In genomic region chr3:18363367-18363766, GRCh38 we compare ENCODE assay signal across 2 cellular contexts.
TF ChIP-seq lines count a peak whose summit lies in the region.

No MANE protein-coding gene starts in this region.

TF ChIP-seq in GM23338, 12 proteins besides CTCF, POLR2A, EP300 and RAD21 (continued from another document):
- TF ChIP-seq REST (IDR thresholded peaks at IDR 0.05; ENCODE audit: unreplicated experiment) (no peak), NANOG (IDR thresholded peaks at IDR 0.05; ENCODE audit: borderline replicate concordance) (no peak), ZNF114 (CRISPR knock-in tag; IDR thresholded peaks at IDR 0.05) (no peak), ETS1 (IDR thresholded peaks at IDR 0.05) (no peak), EZH2phosphoT487 (IDR thresholded peaks at IDR 0.05; ENCODE audit: unreplicated experiment) (no peak), POLR2AphosphoS5 (IDR thresholded peaks at IDR 0.05; ENCODE audit: low read depth) (no peak), JUNB (IDR thresholded peaks at IDR 0.05; ENCODE audit: unreplicated experiment) (no peak), EZH2 (IDR thresholded peaks at IDR 0.05; ENCODE audit: low read depth, unreplicated experiment) (no peak), STAT1 (IDR thresholded peaks at IDR 0.05; ENCODE audit: unreplicated experiment) (no peak), ZNF462 (CRISPR knock-in tag; IDR thresholded peaks at IDR 0.05) (no peak)

TF ChIP-seq in WTC11, 78 proteins besides CTCF, POLR2A, EP300 and RAD21 (continued from another document):
- TF ChIP-seq ZNF532 (CRISPR knock-in tag; IDR thresholded peaks at IDR 0.05; ENCODE audit: borderline replicate concordance), result no peak
- TF ChIP-seq ZNF121 (CRISPR knock-in tag; IDR thresholded peaks at IDR 0.05), result no peak
- no peak for TF ChIP-seq IRF2 (CRISPR knock-in tag; IDR thresholded peaks at IDR 0.05; ENCODE audit: borderline replicate concordance, low read depth)
- no peak for TF ChIP-seq RORB (CRISPR knock-in tag; IDR thresholded peaks at IDR 0.05)
- TF ChIP-seq SP1 (CRISPR knock-in tag; conservative IDR thresholded peaks at IDR 0.05), result no peak
- no peak for TF ChIP-seq SOX15 (CRISPR knock-in tag; IDR thresholded peaks at IDR 0.05)
- no peak for TF ChIP-seq ERG (CRISPR knock-in tag; IDR thresholded peaks at IDR 0.05)
- TF ChIP-seq CBFB (CRISPR knock-in tag; IDR thresholded peaks at IDR 0.05; ENCODE audit: low read depth), result no peak
- TF ChIP-seq NFATC4 (CRISPR knock-in tag; IDR thresholded peaks at IDR 0.05), result no peak
- TF ChIP-seq NR3C1 (CRISPR knock-in tag; conservative IDR thresholded peaks at IDR 0.05; ENCODE audit: low read depth), result no peak
- TF ChIP-seq MXD4 (CRISPR knock-in tag; IDR thresholded peaks at IDR 0.05; ENCODE audit: borderline replicate concordance), result no peak
- no peak for TF ChIP-seq ZNF512 (CRISPR knock-in tag; IDR thresholded peaks at IDR 0.05; ENCODE audit: borderline replicate concordance)
- TF ChIP-seq PREB (CRISPR knock-in tag; IDR thresholded peaks at IDR 0.05; ENCODE audit: borderline replicate concordance), result no peak
- TF ChIP-seq ZNF416 (CRISPR knock-in tag; IDR thresholded peaks at IDR 0.05), result no peak
- no peak for TF ChIP-seq ZSCAN18 (CRISPR knock-in tag; IDR thresholded peaks at IDR 0.05)
- TF ChIP-seq NR1H2 (CRISPR knock-in tag; IDR thresholded peaks at IDR 0.05), result no peak
